17 cellular contexts compared by ENCODE assay signal in the genomic region with DNA sequence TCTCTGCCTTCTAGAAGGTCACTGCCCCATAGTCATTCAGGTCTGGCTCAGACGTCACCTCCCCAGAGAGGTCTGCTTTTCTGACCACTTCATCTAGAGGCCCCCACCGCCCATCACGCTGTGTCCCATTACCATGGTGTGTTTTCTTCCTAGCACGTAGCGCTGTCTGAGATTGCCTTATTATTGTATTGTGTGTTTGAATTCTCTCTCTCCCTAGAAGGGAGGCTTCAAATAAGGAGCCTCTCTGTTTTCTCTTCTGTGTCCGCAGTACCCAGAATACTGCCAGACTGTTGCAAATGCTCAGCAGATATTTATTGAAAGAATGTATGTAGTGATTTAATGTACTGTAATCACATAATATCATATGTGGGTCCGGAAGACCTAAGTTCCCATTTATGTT. TPM values are rescaled to one million over a fixed set of nuclear protein-coding genes. Genes with fewer than 3 reads are reported as not detected.
DNase-seq lines count a peak whose midpoint lies in the region; ATAC-seq and TF ChIP-seq lines count a peak whose summit lies in the region.
"Had no signal": no experiment of that assay in that cellular context is flagged by ENCODE, and none has a peak within 500 bp of the region (broad histone marks: within the 10 kb centered on the region; RNA-seq: fewer than 3 reads in every experiment).

No MANE protein-coding gene starts in this region.

- H3K4me3 Mint-ChIP-seq in T-helper 17 cell (no peak overlapping the region), immature natural killer cell (no peak overlapping the region)
- H3K4me3 Mint-ChIP-seq: CD4-positive, alpha-beta T cell had no signal

- H3K27me3 ChIP-seq in BLaER1: no peaks in the 10 kb centered on the region

- H3K27ac Mint-ChIP-seq in T-helper 17 cell: peak overlapping the region; percentile 51
- H3K27ac Mint-ChIP-seq in immature natural killer cell: peak overlapping the region in 2 of 6 donors; percentile 2 to 25

- no peak overlapping the region for H3K27ac ChIP-seq in BLaER1
- H3K27ac ChIP-seq: A549 had no signal

- peaks cover 38% of the 10 kb centered on the region for H3K4me1 Mint-ChIP-seq in T-helper 17 cell
- H3K4me1 Mint-ChIP-seq in immature natural killer cell: peaks cover 36 to 43% of the 10 kb centered on the region in 2 donors

- no peaks in the 10 kb centered on the region for H4K20me1 ChIP-seq in BLaER1

- no peak for ATAC-seq in T-helper 17 cell
- no peak for ATAC-seq in GM18907 (IDR thresholded peaks at IDR 0.05; ENCODE audit: unreplicated experiment)
- no peak for ATAC-seq in SK-N-SH treated with all-trans-retinoic acid at 6 μM for 48 hours
- ATAC-seq: A549, PC-3 had no signal

- H3K36me3 Mint-ChIP-seq in T-helper 17 cell (ENCODE audit: low read depth) (peaks cover 2% of the 10 kb centered on the region), immature natural killer cell (peaks cover 0 to 11% (median 0%) of the 10 kb centered on the region in 3 donors)

- H3K4me2 ChIP-seq in BLaER1: no peak overlapping the region
- H3K4me2 ChIP-seq: A549 had no signal

- H3K27me3 Mint-ChIP-seq in T-helper 17 cell: no peaks in the 10 kb centered on the region
- H3K27me3 Mint-ChIP-seq in immature natural killer cell (ENCODE audit: low read depth in 3 of 3): no peaks in the 10 kb centered on the region
- H3K27me3 Mint-ChIP-seq: CD4-positive, alpha-beta T cell had no signal

- 0 out of 2 replicates have a peak overlapping the region, but pooled peaks have one; percentile 10 for H3K9ac ChIP-seq in BLaER1

- peaks cover 15% of the 10 kb centered on the region for H3K36me3 ChIP-seq in BLaER1

- no peak for DNase-seq in T-helper 17 cell
- peak; percentile 63 for DNase-seq in globus pallidus (ENCODE audit: low spot score)
- peak; percentile 75 for DNase-seq in pons (ENCODE audit: low spot score)
- no peak for DNase-seq in immature natural killer cell
- no peak for DNase-seq in NCI-H748 treated with DMSO at 0.1 percent for 48 hours (lab: John Stamatoyannopoulos, UW)
- DNase-seq: Calu3; CD4-positive, alpha-beta T cell; H7; IMR-90; Kasumi-1; NCI-H1436; NCI-H69; PC-3 had no signal

- no peak overlapping the region for H3K4me3 ChIP-seq in BLaER1
- H3K4me3 ChIP-seq: A549 had no signal

- no peaks in the 10 kb centered on the region for H3K9me3 ChIP-seq in BLaER1
- H3K9me3 ChIP-seq in T-helper 17 cell (ENCODE audit: control insufficient read depth, low read length, poor library complexity, severe bottlenecking): no peaks in the 10 kb centered on the region
- H3K9me3 ChIP-seq: A549 had no signal

- H3K4me1 ChIP-seq in BLaER1: peaks cover 81% of the 10 kb centered on the region
- H3K4me1 ChIP-seq: A549 had no signal

- no peaks in the 10 kb centered on the region for H3K9me3 Mint-ChIP-seq in immature natural killer cell
- H3K9me3 Mint-ChIP-seq: CD4-positive, alpha-beta T cell had no signal

TF ChIP-seq in SK-N-SH treated with all-trans-retinoic acid at 6 μM for 48 hours, 23 proteins besides CTCF, POLR2A, EP300 and RAD21:
- TF ChIP-seq TOX (CRISPR knock-in tag; IDR thresholded peaks at IDR 0.05; ENCODE audit: borderline replicate concordance) (no peak), SNAI2 (CRISPR knock-in tag; IDR thresholded peaks at IDR 0.05) (no peak), ZFP3 (CRISPR knock-in tag; IDR thresholded peaks at IDR 0.05) (no peak), ISL1 (CRISPR knock-in tag; IDR thresholded peaks at IDR 0.05) (no peak), ZNF565 (CRISPR knock-in tag; conservative IDR thresholded peaks at IDR 0.05; ENCODE audit: low read depth) (no peak), RARB (CRISPR knock-in tag; IDR thresholded peaks at IDR 0.05) (no peak), CSDC2 (CRISPR knock-in tag; IDR thresholded peaks at IDR 0.05) (no peak), ZC3H10 (CRISPR knock-in tag; IDR thresholded peaks at IDR 0.05) (no peak), ZNF70 (CRISPR knock-in tag; IDR thresholded peaks at IDR 0.05) (no peak)
- TF ChIP-seq, protein P1, sequence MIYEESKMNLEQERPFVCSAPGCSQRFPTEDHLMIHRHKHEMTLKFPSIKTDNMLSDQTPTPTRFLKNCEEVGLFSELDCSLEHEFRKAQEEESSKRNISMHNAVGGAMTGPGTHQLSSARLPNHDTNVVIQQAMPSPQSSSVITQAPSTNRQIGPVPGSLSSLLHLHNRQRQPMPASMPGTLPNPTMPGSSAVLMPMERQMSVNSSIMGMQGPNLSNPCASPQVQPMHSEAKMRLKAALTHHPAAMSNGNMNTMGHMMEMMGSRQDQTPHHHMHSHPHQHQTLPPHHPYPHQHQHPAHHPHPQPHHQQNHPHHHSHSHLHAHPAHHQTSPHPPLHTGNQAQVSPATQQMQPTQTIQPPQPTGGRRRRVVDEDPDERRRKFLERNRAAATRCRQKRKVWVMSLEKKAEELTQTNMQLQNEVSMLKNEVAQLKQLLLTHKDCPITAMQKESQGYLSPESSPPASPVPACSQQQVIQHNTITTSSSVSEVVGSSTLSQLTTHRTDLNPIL (CRISPR knock-in tag; IDR thresholded peaks at IDR 0.05; ENCODE audit: low read depth): no peak
- TF ChIP-seq, protein P2, sequence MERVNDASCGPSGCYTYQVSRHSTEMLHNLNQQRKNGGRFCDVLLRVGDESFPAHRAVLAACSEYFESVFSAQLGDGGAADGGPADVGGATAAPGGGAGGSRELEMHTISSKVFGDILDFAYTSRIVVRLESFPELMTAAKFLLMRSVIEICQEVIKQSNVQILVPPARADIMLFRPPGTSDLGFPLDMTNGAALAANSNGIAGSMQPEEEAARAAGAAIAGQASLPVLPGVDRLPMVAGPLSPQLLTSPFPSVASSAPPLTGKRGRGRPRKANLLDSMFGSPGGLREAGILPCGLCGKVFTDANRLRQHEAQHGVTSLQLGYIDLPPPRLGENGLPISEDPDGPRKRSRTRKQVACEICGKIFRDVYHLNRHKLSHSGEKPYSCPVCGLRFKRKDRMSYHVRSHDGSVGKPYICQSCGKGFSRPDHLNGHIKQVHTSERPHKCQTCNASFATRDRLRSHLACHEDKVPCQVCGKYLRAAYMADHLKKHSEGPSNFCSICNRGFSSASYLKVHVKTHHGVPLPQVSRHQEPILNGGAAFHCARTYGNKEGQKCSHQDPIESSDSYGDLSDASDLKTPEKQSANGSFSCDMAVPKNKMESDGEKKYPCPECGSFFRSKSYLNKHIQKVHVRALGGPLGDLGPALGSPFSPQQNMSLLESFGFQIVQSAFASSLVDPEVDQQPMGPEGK (CRISPR knock-in tag; IDR thresholded peaks at IDR 0.05; ENCODE audit: borderline replicate concordance): no peak
TF ChIP-seq in SK-N-SH treated with all-trans-retinoic acid at 6 μM for 48 hours: peak in this region for 0.

RNA-seq across cellular contexts. Expression of a gene that starts 10.1 kb away (rescaled TPM):
- total RNA-seq in T-helper 17 cell: 10 to 100 TPM; 22.0 to 23.6 TPM
- polyA plus RNA-seq in immature natural killer cell: 1 to 10 TPM in 2 of 3 donors, under 1 TPM in 1; 0.89 to 3.5 (median 2.0) TPM

RNA-seq across cellular contexts. Expression of a gene that starts 47.2 kb away (rescaled TPM):
- total RNA-seq in T-helper 17 cell: under 1 TPM; 0.25 to 0.96 TPM
- not detected for polyA plus RNA-seq in immature natural killer cell
- total RNA-seq: PC-3 had no signal

RNA-seq across cellular contexts. Expression of a gene that starts 59.8 kb away (rescaled TPM):
- total RNA-seq in T-helper 17 cell: 1 to 10 TPM in 1 of 2 donors, under 1 TPM in 1; 0.47 to 1.1 TPM
- 10 to 100 TPM; 24.5 to 49.5 (median 27.0) TPM for polyA plus RNA-seq in immature natural killer cell

Comparison
In these comparisons a context has a peak if more than half of its experiments do, and no peak if none do; other contexts are left out.
1. DNase-seq: peak in globus pallidus (single experiment) and pons (single experiment); none in T-helper 17 cell (0 of 3), immature natural killer cell (0 of 3) and NCI-H748 treated with DMSO at 0.1 percent for 48 hours (single experiment).